In the genomic region with DNA sequence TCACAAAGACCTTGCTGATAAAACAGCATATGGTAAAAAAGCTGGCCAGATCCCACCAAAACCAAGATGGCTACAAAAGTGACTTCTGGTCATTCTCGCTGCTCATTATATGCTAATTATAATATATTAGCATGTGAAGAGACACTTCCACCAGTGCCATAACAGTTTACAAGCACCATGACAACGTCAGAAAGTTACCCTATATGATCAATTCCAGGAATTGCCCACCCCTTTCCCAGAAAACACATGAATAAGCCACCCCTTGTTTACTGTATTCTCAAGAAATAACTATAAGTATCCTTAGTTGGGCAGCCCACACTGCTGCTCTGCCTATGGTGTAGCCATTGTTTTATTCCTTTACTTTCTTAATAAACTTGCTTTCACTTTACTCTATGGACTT, we compare ENCODE assay signal across 7 cellular contexts. TPM values are rescaled to one million over a fixed set of nuclear protein-coding genes. Genes with fewer than 3 reads are reported as not detected.
"Had no signal": no experiment of that assay in that cellular context is flagged by ENCODE, and none has a peak within 500 bp of the region (broad histone marks: within the 10 kb centered on the region; RNA-seq: fewer than 3 reads in every experiment).

No MANE protein-coding gene starts in this region.

- H3K4me2 ChIP-seq: GM23338 had no signal

- H3K4me3 ChIP-seq: GM23338 had no signal

- H2AFZ ChIP-seq: GM23338 had no signal

- ATAC-seq: GM23338, HepG2 had no signal

- H3K27ac ChIP-seq: HL-60 had no signal

- DNase-seq: H9, HCEC 1CT, KG1 had no signal

RNA-seq across cellular contexts. Expression of a gene that starts 44.6 kb away (rescaled TPM):
- polyA plus RNA-seq: HepG2, IgD-negative memory B cell had no signal
